ENCODE assay signal across 31 cellular contexts in genomic region chr21:25550352-25550751, GRCh38.
"Had no signal": no experiment of that assay in that cellular context is flagged by ENCODE, and none has a peak within 500 bp of the region (broad histone marks: within the 10 kb centered on the region; RNA-seq: fewer than 3 reads in every experiment).

No MANE protein-coding gene starts in this region.

- H3K27me3 ChIP-seq: adrenal gland, body of pancreas, gastroesophageal sphincter, hepatocyte, pancreas, sigmoid colon, tibial nerve had no signal

- H3K36me3 ChIP-seq: adrenal gland, gastroesophageal sphincter, pancreas, sigmoid colon, tibial nerve, WERI-Rb-1 had no signal

- H3K4me3 ChIP-seq: adrenal gland, body of pancreas, gastroesophageal sphincter, hepatocyte, pancreas, psoas muscle, sigmoid colon, tibial nerve had no signal

- H3K36me3 Mint-ChIP-seq: activated naive CD8-positive, alpha-beta T cell treated with anti-CD3 and anti-CD28 coated beads for 36 hours; mesothelial cell of epicardium; naive B cell; stimulated activated naive B cell treated with anti-CD40 and anti-IgM and Interleukin-4, amounts not matched to agents 10 μg/mL and 1 μg/mL and 100 μg/mL, for 72 hours had no signal

- DNase-seq: activated CD4-positive, alpha-beta T cell treated with anti-CD3 and anti-CD28 coated beads, Interleukin-2, amount 10 ng/mL, durations not matched to agents 7 days and 5 days; activated CD8-positive, alpha-beta memory T cell treated with anti-CD3 and anti-CD28 coated beads for 24 hours; activated CD8-positive, alpha-beta memory T cell treated with anti-CD3 and anti-CD28 coated beads, Interleukin-2, amount 50 U/mL, for 48 hours; activated effector memory CD4-positive, alpha-beta T cell treated with anti-CD3 and anti-CD28 coated beads, Interleukin-2, amount 50 U/mL, for 16 hours; activated naive CD4-positive, alpha-beta T cell treated with anti-CD3 and anti-CD28 coated beads for 36 hours; activated naive CD8-positive, alpha-beta T cell treated with anti-CD3 and anti-CD28 coated beads for 36 hours; adrenal gland; aorta; body of pancreas; effector CD8-positive, alpha-beta T cell; left colon; mammary epithelial cell; naive B cell; nucleus accumbens; pancreas; psoas muscle; sigmoid colon; small intestine; stimulated activated CD4-positive, alpha-beta T cell treated with anti-CD3 and anti-CD28 coated beads, Interleukin-4, amount 100 ng/mL, for 24 hours; stimulated activated naive B cell treated with anti-CD40 and anti-IgM and Interleukin-4, amounts not matched to agents 10 μg/mL and 1 μg/mL and 100 μg/mL, for 72 hours; T-helper 17 cell; T1000; WERI-Rb-1 had no signal

- H3K4me3 Mint-ChIP-seq: activated CD4-positive, alpha-beta T cell treated with anti-CD3 and anti-CD28 coated beads, Interleukin-2, amount 10 ng/mL, durations not matched to agents 7 days and 5 days; activated naive CD4-positive, alpha-beta T cell treated with anti-CD3 and anti-CD28 coated beads for 36 hours; activated naive CD8-positive, alpha-beta T cell treated with anti-CD3 and anti-CD28 coated beads for 36 hours; mesothelial cell of epicardium; naive B cell; neural crest cell; stimulated activated naive B cell treated with anti-CD40 and anti-IgM and Interleukin-4, amounts not matched to agents 10 μg/mL and 1 μg/mL and 100 μg/mL, for 72 hours; T-helper 17 cell had no signal

- H3K9me3 Mint-ChIP-seq: activated naive CD4-positive, alpha-beta T cell treated with anti-CD3 and anti-CD28 coated beads for 36 hours; naive B cell had no signal

- H3K27ac ChIP-seq: adrenal gland, body of pancreas, epithelial cell of prostate, gastroesophageal sphincter, hepatocyte, pancreas, psoas muscle, sigmoid colon, tibial nerve, WERI-Rb-1 had no signal

- ATAC-seq: activated CD4-positive, CD25-positive, alpha-beta regulatory T cell treated with anti-CD3 and anti-CD28 coated beads, Interleukin-2, amount 50 U/mL, for 24 hours; body of pancreas; gastroesophageal sphincter; left colon; pancreas; psoas muscle; SK-N-SH treated with all-trans-retinoic acid at 6 μM for 48 hours; stimulated activated naive B cell treated with anti-CD40 and anti-IgM and Interleukin-4, amounts not matched to agents 10 μg/mL and 1 μg/mL and 100 μg/mL, for 72 hours; T-helper 17 cell had no signal

- H3K9me3 ChIP-seq: adrenal gland, body of pancreas, gastroesophageal sphincter, pancreas, psoas muscle, sigmoid colon, tibial nerve had no signal

- H3K27me3 Mint-ChIP-seq: activated CD4-positive, alpha-beta T cell treated with anti-CD3 and anti-CD28 coated beads, Interleukin-2, amount 10 ng/mL, durations not matched to agents 7 days and 5 days; activated naive CD8-positive, alpha-beta T cell treated with anti-CD3 and anti-CD28 coated beads for 36 hours; naive B cell; stimulated activated naive B cell treated with anti-CD40 and anti-IgM and Interleukin-4, amounts not matched to agents 10 μg/mL and 1 μg/mL and 100 μg/mL, for 72 hours; T-helper 17 cell had no signal

- H3K4me1 ChIP-seq: adrenal gland, body of pancreas, gastroesophageal sphincter, pancreas, psoas muscle, sigmoid colon, tibial nerve had no signal

- H3K4me1 Mint-ChIP-seq: mesothelial cell of epicardium, naive B cell, neural crest cell, T-helper 17 cell had no signal

- H3K27ac Mint-ChIP-seq: activated CD4-positive, alpha-beta T cell treated with anti-CD3 and anti-CD28 coated beads, Interleukin-2, amount 10 ng/mL, durations not matched to agents 7 days and 5 days; activated naive CD4-positive, alpha-beta T cell treated with anti-CD3 and anti-CD28 coated beads for 36 hours; activated naive CD8-positive, alpha-beta T cell treated with anti-CD3 and anti-CD28 coated beads for 36 hours; mesothelial cell of epicardium; naive B cell; stimulated activated naive B cell treated with anti-CD40 and anti-IgM and Interleukin-4, amounts not matched to agents 10 μg/mL and 1 μg/mL and 100 μg/mL, for 72 hours; T-helper 17 cell had no signal
